ENCODE assay signal across 1 cellular context in the genomic region with DNA sequence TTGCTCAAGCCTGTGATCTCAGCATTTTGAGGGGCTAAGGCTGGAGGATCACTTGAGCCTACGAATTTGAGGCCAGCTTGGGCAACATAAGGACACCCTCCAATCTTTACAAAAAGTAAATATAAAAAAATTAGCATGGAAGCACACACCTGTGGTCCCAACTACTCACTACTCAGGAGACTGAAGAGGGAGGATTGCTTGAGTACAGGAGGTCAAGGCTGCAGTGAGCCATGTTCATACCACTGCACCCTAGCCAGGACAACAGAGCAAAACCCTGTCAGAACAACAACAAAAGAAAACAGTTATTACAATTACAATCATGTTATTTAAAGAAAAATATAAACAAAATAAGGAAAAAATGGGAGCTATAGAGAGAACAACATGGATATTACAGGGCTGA.
TF ChIP-seq lines count a peak whose summit lies in the region.

No MANE protein-coding gene starts in this region.

TF ChIP-seq in IMR-90, 13 proteins besides CTCF, POLR2A, EP300 and RAD21 (continued from another document):
- TF ChIP-seq CHD1 (IDR thresholded peaks at IDR 0.05; ENCODE audit: low read depth, low read length) (no peak), CEBPB (IDR thresholded peaks at IDR 0.05; ENCODE audit: low read depth, low read length) (no peak)
